Comparison of ENCODE assay signal across 1 cellular context in the genomic region with DNA sequence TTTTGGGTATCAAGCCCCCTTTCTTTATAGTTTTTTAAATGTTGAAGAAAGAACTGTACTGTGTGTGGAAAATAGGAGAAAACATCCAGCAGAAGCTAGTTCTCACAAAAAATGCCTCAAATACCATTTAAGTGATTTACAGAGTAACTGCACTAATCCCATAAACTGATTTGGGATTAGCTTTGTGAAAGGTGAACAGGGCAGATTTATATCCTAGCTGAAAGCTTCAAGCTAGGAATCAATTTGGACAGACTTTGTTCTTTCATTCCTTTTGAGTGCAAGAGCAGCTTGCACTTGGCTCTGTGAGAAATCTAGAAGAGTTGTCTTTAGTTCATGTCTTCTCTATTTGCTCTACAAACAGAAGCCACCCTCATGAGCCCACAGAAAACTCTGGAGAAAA.
TF ChIP-seq lines count a peak whose summit lies in the region.

No MANE protein-coding gene starts in this region.

TF ChIP-seq in A549, 52 proteins besides CTCF, POLR2A, EP300 and RAD21 (continued from another document):
- TF ChIP-seq, protein P1, sequence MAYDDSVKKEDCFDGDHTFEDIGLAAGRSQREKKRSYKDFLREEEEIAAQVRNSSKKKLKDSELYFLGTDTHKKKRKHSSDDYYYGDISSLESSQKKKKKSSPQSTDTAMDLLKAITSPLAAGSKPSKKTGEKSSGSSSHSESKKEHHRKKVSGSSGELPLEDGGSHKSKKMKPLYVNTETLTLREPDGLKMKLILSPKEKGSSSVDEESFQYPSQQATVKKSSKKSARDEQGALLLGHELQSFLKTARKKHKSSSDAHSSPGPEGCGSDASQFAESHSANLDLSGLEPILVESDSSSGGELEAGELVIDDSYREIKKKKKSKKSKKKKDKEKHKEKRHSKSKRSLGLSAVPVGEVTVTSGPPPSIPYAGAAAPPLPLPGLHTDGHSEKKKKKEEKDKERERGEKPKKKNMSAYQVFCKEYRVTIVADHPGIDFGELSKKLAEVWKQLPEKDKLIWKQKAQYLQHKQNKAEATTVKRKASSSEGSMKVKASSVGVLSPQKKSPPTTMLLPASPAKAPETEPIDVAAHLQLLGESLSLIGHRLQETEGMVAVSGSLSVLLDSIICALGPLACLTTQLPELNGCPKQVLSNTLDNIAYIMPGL (CRISPR knock-in tag; IDR thresholded peaks at IDR 0.05; ENCODE audit: borderline replicate concordance) = no peak
- TF ChIP-seq ZC3H11A (IDR thresholded peaks at IDR 0.05) = no peak
- TF ChIP-seq JUN (IDR thresholded peaks at IDR 0.05) = no peak
- TF ChIP-seq, protein P2, sequence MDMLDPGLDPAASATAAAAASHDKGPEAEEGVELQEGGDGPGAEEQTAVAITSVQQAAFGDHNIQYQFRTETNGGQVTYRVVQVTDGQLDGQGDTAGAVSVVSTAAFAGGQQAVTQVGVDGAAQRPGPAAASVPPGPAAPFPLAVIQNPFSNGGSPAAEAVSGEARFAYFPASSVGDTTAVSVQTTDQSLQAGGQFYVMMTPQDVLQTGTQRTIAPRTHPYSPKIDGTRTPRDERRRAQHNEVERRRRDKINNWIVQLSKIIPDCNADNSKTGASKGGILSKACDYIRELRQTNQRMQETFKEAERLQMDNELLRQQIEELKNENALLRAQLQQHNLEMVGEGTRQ (IDR thresholded peaks at IDR 0.05) = no peak
